ENCODE assay signal across 18 cellular contexts in genomic region chr19:5157186-5157585, GRCh38.
DNase-seq lines count a peak whose midpoint lies in the region; ATAC-seq, FAIRE-seq and TF ChIP-seq lines count a peak whose summit lies in the region.
"Had no signal": no experiment of that assay in that cellular context is flagged by ENCODE, and none has a peak within 500 bp of the region (broad histone marks: within the 10 kb centered on the region; RNA-seq: fewer than 3 reads in every experiment).

No MANE protein-coding gene starts in this region.

- no peak overlapping the region for H3K4me2 ChIP-seq in K562 (ENCODE audit: insufficient read depth, low read length)

- peaks cover 3% of the 10 kb centered on the region for H3K9me1 ChIP-seq in K562 (ENCODE audit: control insufficient read depth, insufficient read depth, low read length)

- peaks cover 25% of the 10 kb centered on the region for H3K27me3 Mint-ChIP-seq in glutamatergic neuron (ENCODE audit: unreplicated experiment)
- H3K27me3 Mint-ChIP-seq: B cell; CD4-positive, alpha-beta T cell had no signal

- no peaks in the 10 kb centered on the region for H3K36me3 ChIP-seq in H7 (replicated peaks; ENCODE audit: control insufficient read depth, insufficient read depth, low read length)
- H3K36me3 ChIP-seq in K562 (ENCODE audit: control insufficient read depth, insufficient read depth, low read length), result peaks cover 8% of the 10 kb centered on the region; the same call in 1 of the 3 replicates
- H3K36me3 ChIP-seq in spleen, result peaks cover 0 to 19% (median 4%) of the 10 kb centered on the region in 6 donors

- TF ChIP-seq RAD21 in K562 (CRISPR knock-in tag; conservative IDR thresholded peaks at IDR 0.05 in 1 of 2, IDR thresholded peaks at IDR 0.05 in 1 of 2), result no peak

- intact Hi-C loops in K562 (cut with micrococcal nuclease), result no loop called here
- intact Hi-C loops in spleen (cut with DNase I; ENCODE audit: low total_unique reads), result no loop called here

- FAIRE-seq in K562 (lab: Jason Lieb, UNC), result no peak
- FAIRE-seq in RCC 7860 (lab: Jason Lieb, UNC), result no peak
- FAIRE-seq: G401.6, GM12891 had no signal

- 0 out of 2 replicates have a peak, but pooled peaks cover 2% of the 10 kb centered on the region for H3K9me3 ChIP-seq in K562 (replicated peaks; ENCODE audit: control insufficient read depth, insufficient read depth, low read depth, low read length)
- H3K9me3 ChIP-seq in spleen, result peaks cover 0 to 23% (median 19%) of the 10 kb centered on the region in 8 donors

- 44% methylated on average over 4 of the region's 4 CpGs for WGBS in K562 (ENCODE audit: insufficient coverage, low coverage, missing lambda C conversion rate)
- 71 to 89% (median 77%) methylated on average over 4 of the region's 4 CpGs for WGBS in spleen, 5 donors

- peaks cover 21% of the 10 kb centered on the region for H3K4me1 Mint-ChIP-seq in glutamatergic neuron (ENCODE audit: low read depth, unreplicated experiment)

- TF ChIP-seq POLR2A in K562 (conservative IDR thresholded peaks at IDR 0.05) (no peak), spleen (IDR thresholded peaks at IDR 0.05) (no peak)

- no peak for ATAC-seq in K562
- no peak for ATAC-seq in GM18867 (IDR thresholded peaks at IDR 0.05; ENCODE audit: unreplicated experiment)
- ATAC-seq: HCT116 had no signal

- TF ChIP-seq CTCF in K562 (IDR thresholded peaks at IDR 0.05 in 2 of 3, conservative IDR thresholded peaks at IDR 0.05 in 1 of 3; ENCODE audit: insufficient read depth in 2 of 3, low read depth in 1 of 3, low read length in 3 of 3) (no peak), glutamatergic neuron (IDR thresholded peaks at IDR 0.05; ENCODE audit: partially characterized antibody, unreplicated experiment) (no peak), spleen (IDR thresholded peaks at IDR 0.05 in 8 of 11, conservative IDR thresholded peaks at IDR 0.05 in 3 of 11) (no peak)

- no peaks in the 10 kb centered on the region for H3K36me3 Mint-ChIP-seq in glutamatergic neuron (ENCODE audit: unreplicated experiment)

- no peak overlapping the region for H2AFZ ChIP-seq in K562 (ENCODE audit: low read depth, low read length)

- H3K27me3 ChIP-seq in H7 (ENCODE audit: control insufficient read depth, insufficient read depth, low read length), result no peaks in the 10 kb centered on the region
- no peaks in the 10 kb centered on the region for H3K27me3 ChIP-seq in K562 (ENCODE audit: control insufficient read depth in 2 of 2, insufficient read depth in 2 of 2, low read length in 2 of 2)
- H3K27me3 ChIP-seq in spleen (replicated peaks in 1 of 7), result no peaks in the 10 kb centered on the region

- H3K4me3 ChIP-seq in H7 (ENCODE audit: insufficient read depth, low read depth, low read length) (no peak overlapping the region), K562 (no peak overlapping the region), spleen (no peak overlapping the region)

- in situ Hi-C loops in K562 (cut with MboI), result no loop called here

- H3K4me3 Mint-ChIP-seq in glutamatergic neuron (ENCODE audit: unreplicated experiment), result no peak overlapping the region
- H3K4me3 Mint-ChIP-seq: B cell; CD4-positive, alpha-beta T cell had no signal

- no peaks in the 10 kb centered on the region; the same call in 1 of the 2 replicates for H4K20me1 ChIP-seq in K562 (replicated peaks; ENCODE audit: control insufficient read depth, insufficient read depth, low read length)

- H3K79me2 ChIP-seq in K562 (ENCODE audit: control insufficient read depth, insufficient read depth, low read length), result peaks cover 3% of the 10 kb centered on the region; the same call in 2 of the 3 replicates

- H3K27ac ChIP-seq in K562 (ENCODE audit: extremely low read depth, low read depth, low read length) (no peak overlapping the region), spleen (no peak overlapping the region)

- BruUV-seq in K562 (replicated peaks; lab: Mats Ljungman, UMichigan), result no TSS peak

- no peak overlapping the region for H3K9ac ChIP-seq in K562 (ENCODE audit: insufficient read depth in 1 of 2, low read depth in 2 of 2, low read length in 2 of 2)

- H3K9me3 Mint-ChIP-seq in glutamatergic neuron (ENCODE audit: unreplicated experiment), result peaks cover 21% of the 10 kb centered on the region
- H3K9me3 Mint-ChIP-seq: CD4-positive, alpha-beta T cell had no signal

- no peak for TF ChIP-seq EP300 in K562 (IDR thresholded peaks at IDR 0.05; ENCODE audit: low read length)

- H3K27ac Mint-ChIP-seq in glutamatergic neuron (ENCODE audit: unreplicated experiment), result peak overlapping the region; percentile 10
- H3K27ac Mint-ChIP-seq: CD4-positive, alpha-beta T cell had no signal

- CTCF ChIA-PET in K562 (lab: Yijun Ruan, JAX; ENCODE audit: low intra/inter-chr PET ratio), result no interaction called here

- peak; percentile 20 for DNase-seq in H7
- DNase-seq in K562 (ENCODE audit: extremely low read depth in 1 of 4, low spot score in 3 of 4), result no peak
- DNase-seq in glutamatergic neuron, result no peak
- peak; percentile 48 for DNase-seq in spleen
- DNase-seq in AG20443 (ENCODE audit: low spot score), result no peak
- DNase-seq in RCC 7860 (ENCODE audit: low spot score), result no peak
- DNase-seq: ACHN; C1 segment of cervical spinal cord; Calu3; CD4-positive, alpha-beta T cell; DMS79; EL; IMR-90 had no signal

- POLR2A ChIA-PET in K562 (lab: Yijun Ruan, JAX), result no interaction called here

- H3K4me1 ChIP-seq in K562 (replicated peaks in 1 of 2; ENCODE audit: control insufficient read depth in 2 of 2, insufficient read depth in 2 of 2, low read length in 2 of 2) (peaks cover 0 to 19% of the 10 kb centered on the region in 2 experiments; a peak in 2 of 5 replicates), spleen (peaks cover 0 to 8% (median 0%) of the 10 kb centered on the region in 6 donors)

TF ChIP-seq in K562, 482 proteins besides CTCF, POLR2A, EP300 and RAD21:
- TF ChIP-seq EHMT2 (IDR thresholded peaks at IDR 0.05) (no peak), MYNN (IDR thresholded peaks at IDR 0.05) (0 out of 2 replicates have a peak, but pooled peaks have one; percentile 6), MYNN (CRISPR knock-in tag; IDR thresholded peaks at IDR 0.05) (no peak), PRMT5 (CRISPR knock-in tag; IDR thresholded peaks at IDR 0.05) (no peak), POLR2AphosphoS5 (IDR thresholded peaks at IDR 0.05; ENCODE audit: control insufficient read depth, insufficient read depth, low read depth, low read length) (0 out of 2 replicates have a peak, but pooled peaks have one; percentile 27), HNRNPK (IDR thresholded peaks at IDR 0.05; ENCODE audit: low read depth, low read length, poor library complexity, severe bottlenecking) (no peak)

Comparison
In these comparisons a context has a peak if more than half of its experiments do, and no peak if none do; other contexts are left out.
1. DNase-seq: peak in H7 (single experiment) and spleen (single experiment); none in K562 (0 of 4), glutamatergic neuron (single experiment), AG20443 (single experiment) and RCC 7860 (single experiment).